ENCODE assay signal across 18 cellular contexts in the genomic region with DNA sequence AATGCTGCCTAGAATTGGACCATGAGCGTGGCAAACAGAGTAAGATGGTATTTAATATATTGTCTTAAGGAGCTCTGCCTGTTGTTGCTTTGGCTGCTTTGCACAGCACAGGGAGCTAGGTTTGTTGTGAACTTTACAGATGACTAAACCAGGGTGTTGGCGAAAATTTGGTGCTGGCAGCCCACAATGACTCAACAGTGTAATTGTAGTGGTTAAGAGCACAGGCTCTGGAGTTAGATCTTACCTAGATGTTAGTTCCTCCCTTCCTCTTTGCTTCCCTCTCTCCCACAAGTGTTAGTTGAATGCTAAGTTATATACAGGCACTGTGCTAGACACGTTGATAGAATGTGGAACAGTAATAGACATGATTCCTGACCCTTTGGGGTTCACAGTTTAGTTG.
A peak's percentile ranks its signal among the peaks of the same experiment; 100 is the strongest.
DNase-seq lines count a peak whose midpoint lies in the region; ATAC-seq and TF ChIP-seq lines count a peak whose summit lies in the region.
"Had no signal": no experiment of that assay in that cellular context is flagged by ENCODE, and none has a peak within 500 bp of the region (broad histone marks: within the 10 kb centered on the region; RNA-seq: fewer than 3 reads in every experiment).

No MANE protein-coding gene starts in this region.

- no peaks in the 10 kb centered on the region for H3K4me1 ChIP-seq in adipocyte (ENCODE audit: control insufficient read depth, insufficient read depth, low read length)
- no peaks in the 10 kb centered on the region for H3K4me1 ChIP-seq in tibial nerve
- no peaks in the 10 kb centered on the region for H3K4me1 ChIP-seq in adrenal gland (replicated peaks in 1 of 2)
- H3K4me1 ChIP-seq: left ventricle myocardium inferior, SJSA1 had no signal

- peak; percentile 0 for DNase-seq in ELR (ENCODE audit: low read depth)
- peak; percentile 0 to 3 for DNase-seq in Kasumi-1 (lab: John Stamatoyannopoulos, UW)
- peak; percentile 8 for DNase-seq in adipocyte (ENCODE audit: low read depth)
- no peak for DNase-seq in hypothalamus (lab: John Stamatoyannopoulos, UW)
- DNase-seq in tibial nerve (ENCODE audit: low spot score in 2 of 2), result no peak
- no peak for DNase-seq in activated gamma-delta T cell treated with Interleukin-2 at 50 U/mL for 16 hours
- no peak for DNase-seq in adrenal gland
- DNase-seq: activated B cell treated with CpG ODN at 0.5 μM for 24 hours; activated gamma-delta T cell; central memory CD4-positive, alpha-beta T cell; GF-D8; left ventricle myocardium inferior; natural killer cell; NCI-H526; substantia nigra had no signal

- TF ChIP-seq CTCF in tibial nerve (IDR thresholded peaks at IDR 0.05) (no peak), adrenal gland (IDR thresholded peaks at IDR 0.05) (no peak)

- no peaks in the 10 kb centered on the region for H3K36me3 ChIP-seq in adipocyte (ENCODE audit: control insufficient read depth, insufficient read depth, low read length, severe bottlenecking)
- H3K36me3 ChIP-seq in tibial nerve, result no peaks in the 10 kb centered on the region
- no peaks in the 10 kb centered on the region for H3K36me3 ChIP-seq in adrenal gland (replicated peaks in 1 of 2)
- H3K36me3 ChIP-seq: left ventricle myocardium inferior, SJSA1 had no signal

- intact Hi-C loops in adrenal gland (cut with DNase I), result no loop called here

- no peak overlapping the region for H3K9ac ChIP-seq in adipocyte (ENCODE audit: low read length)

- H3K27me3 ChIP-seq in adipocyte (replicated peaks; ENCODE audit: control insufficient read depth, insufficient read depth, low read length) (peaks cover 22% of the 10 kb centered on the region), tibial nerve (no peaks in the 10 kb centered on the region), adrenal gland (peaks cover 8% of the 10 kb centered on the region)
- H3K27me3 ChIP-seq: SJSA1 had no signal

- H3K4me3 ChIP-seq in adipocyte (ENCODE audit: low read length) (no peak overlapping the region), tibial nerve (no peak overlapping the region), adrenal gland (no peak overlapping the region)
- H3K4me3 ChIP-seq: left ventricle myocardium inferior, SJSA1 had no signal

- TF ChIP-seq POLR2A in tibial nerve (IDR thresholded peaks at IDR 0.05) (no peak), adrenal gland (IDR thresholded peaks at IDR 0.05) (no peak)

- TF ChIP-seq EP300 in tibial nerve (IDR thresholded peaks at IDR 0.05), result no peak

- ATAC-seq in GM18907 (IDR thresholded peaks at IDR 0.05; ENCODE audit: unreplicated experiment), result peak; percentile 53
- ATAC-seq: natural killer cell had no signal

- H3K27ac ChIP-seq in tibial nerve (no peak overlapping the region), adrenal gland (no peak overlapping the region)
- H3K27ac ChIP-seq: C4-2B, left ventricle myocardium inferior, SJSA1 had no signal

- H3K9me3 ChIP-seq in adipocyte (ENCODE audit: control insufficient read depth, low read length), result no peaks in the 10 kb centered on the region
- no peaks in the 10 kb centered on the region for H3K9me3 ChIP-seq in tibial nerve
- H3K9me3 ChIP-seq in adrenal gland (replicated peaks in 1 of 3), result no peaks in the 10 kb centered on the region
- H3K9me3 ChIP-seq: left ventricle myocardium inferior, SJSA1 had no signal

- WGBS in tibial nerve, 2 donors, result 70 to 90% methylated on average over 2 to 3 of the region's 3 CpGs
- 51 to 78% (median 63%) methylated on average over 3 of the region's 3 CpGs for WGBS in adrenal gland, 4 donors

Comparison
In these comparisons a context has a peak if more than half of its experiments do, and no peak if none do; other contexts are left out.
1. DNase-seq: peak in ELR (single experiment), Kasumi-1 (2 of 2) and adipocyte (single experiment); none in hypothalamus (0 of 51), tibial nerve (0 of 2), activated gamma-delta T cell treated with Interleukin-2 at 50 U/mL for 16 hours (single experiment) and adrenal gland (0 of 7).